9 cellular contexts compared by ENCODE assay signal in the genomic region with DNA sequence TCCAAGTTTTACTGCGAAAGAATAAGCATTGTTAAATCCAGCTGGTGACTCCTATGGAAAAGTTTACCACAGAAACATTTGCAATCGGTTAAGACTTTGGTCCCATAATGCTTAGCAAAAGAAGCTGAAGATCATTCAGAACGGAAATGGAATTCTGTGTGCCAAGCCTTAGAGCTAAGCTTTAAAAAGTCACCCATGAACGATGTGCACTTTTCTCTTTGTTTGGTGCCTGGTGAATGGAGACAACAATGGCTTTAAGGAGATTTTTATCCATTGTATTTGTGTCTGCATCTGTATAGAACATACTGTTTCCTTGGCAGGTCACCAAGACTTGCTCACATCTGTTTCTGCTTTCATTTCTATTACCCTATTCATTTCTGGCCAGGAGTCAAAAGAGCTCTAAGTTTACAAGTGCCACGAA. TPM values are rescaled to one million over a fixed set of nuclear protein-coding genes. Genes with fewer than 3 reads are reported as not detected.
DNase-seq lines count a peak whose midpoint lies in the region; FAIRE-seq and TF ChIP-seq lines count a peak whose summit lies in the region.
"Had no signal": no experiment of that assay in that cellular context is flagged by ENCODE, and none has a peak within 500 bp of the region (broad histone marks: within the 10 kb centered on the region; RNA-seq: fewer than 3 reads in every experiment).

No MANE protein-coding gene starts in this region.

- H3K9me3 ChIP-seq in keratinocyte (ENCODE audit: control insufficient read depth, low read depth, low read length) (no peaks in the 10 kb centered on the region), tibial nerve (no peaks in the 10 kb centered on the region)

- no peak for TF ChIP-seq CTCF in astrocyte of the spinal cord (IDR thresholded peaks at IDR 0.05; ENCODE audit: low read depth, low read length)
- no peak for TF ChIP-seq CTCF in keratinocyte (optimal IDR thresholded peaks at IDR 0.05 in 1 of 3, IDR thresholded peaks at IDR 0.05 in 1 of 3, conservative IDR thresholded peaks at IDR 0.05 in 1 of 3; ENCODE audit: extremely low read depth in 1 of 3, insufficient read depth in 2 of 3, low read length in 3 of 3)
- no peak for TF ChIP-seq CTCF in tibial nerve (IDR thresholded peaks at IDR 0.05)
- TF ChIP-seq CTCF in lower leg skin (IDR thresholded peaks at IDR 0.05): no peak

- dilution Hi-C loops in keratinocyte (cut with MboI; ENCODE audit: extremely low pct_ligation_motif_present, low sequenced_read_pairs): no loop called here

- H3K79me2 ChIP-seq in keratinocyte (ENCODE audit: control insufficient read depth, insufficient read depth, low read length): no peaks in the 10 kb centered on the region

- TF ChIP-seq POLR2A in tibial nerve (IDR thresholded peaks at IDR 0.05) (no peak), lower leg skin (IDR thresholded peaks at IDR 0.05) (no peak)

- peak overlapping the region; percentile 1 for H2AFZ ChIP-seq in keratinocyte (ENCODE audit: control insufficient read depth, low read length)

- peak; percentile 95 for DNase-seq in astrocyte of the spinal cord (ENCODE audit: low read depth, low spot score)
- no peak for DNase-seq in keratinocyte (ENCODE audit: low read depth, low spot score)
- no peak for DNase-seq in tibial nerve (ENCODE audit: low spot score in 2 of 2)
- DNase-seq in stimulated activated CD4-positive, alpha-beta T cell treated with anti-CD3 and anti-CD28 coated beads, Interleukin-2, amount 100 ng/mL, for 24 hours: no peak
- DNase-seq in DMS53 treated with DMSO at 0.1 percent for 48 hours (lab: John Stamatoyannopoulos, UW; ENCODE audit: unreplicated experiment): no peak
- DNase-seq in lower leg skin (ENCODE audit: low spot score in 2 of 2): no peak
- DNase-seq in DMS114 treated with DMSO at 0.1 percent for 48 hours (lab: John Stamatoyannopoulos, UW; ENCODE audit: unreplicated experiment): no peak
- DNase-seq: stimulated activated CD4-positive, alpha-beta T cell treated with anti-CD3 and anti-CD28 coated beads, Interleukin-2, amount 100 ng/mL, for 48 hours had no signal

- H3K9ac ChIP-seq in keratinocyte (ENCODE audit: control insufficient read depth, extremely low read depth, insufficient read depth, low read length): no peak overlapping the region

- H4K20me1 ChIP-seq in keratinocyte (ENCODE audit: control insufficient read depth, extremely low read depth, insufficient read depth, low read length): no peaks in the 10 kb centered on the region

- H3K36me3 ChIP-seq in keratinocyte (ENCODE audit: control insufficient read depth in 2 of 2, extremely low read depth in 1 of 2, insufficient read depth in 2 of 2, low read length in 2 of 2) (no peaks in the 10 kb centered on the region), tibial nerve (no peaks in the 10 kb centered on the region)

- H3K4me2 ChIP-seq in keratinocyte (ENCODE audit: control insufficient read depth, extremely low read depth, insufficient read depth, low read depth, low read length): no peak overlapping the region

- 7 to 9% methylated on average over 5 of the region's 5 CpGs for WGBS in tibial nerve, 2 donors
- WGBS in lower leg skin, 2 donors: 6 to 8% methylated on average over 5 of the region's 5 CpGs

- H3K4me3 ChIP-seq in astrocyte of the spinal cord (ENCODE audit: low read depth, low read length) (no peak overlapping the region), keratinocyte (ENCODE audit: control insufficient read depth in 2 of 3, extremely low read depth in 1 of 3, insufficient read depth in 2 of 3, low read depth in 1 of 3, low read length in 3 of 3) (no peak overlapping the region), tibial nerve (peak overlapping the region in 2 of 4 donors; percentile 21 to 31), lower leg skin (ENCODE audit: low read depth, poor library complexity, severe bottlenecking) (no peak overlapping the region)

- H3K4me1 ChIP-seq in keratinocyte (ENCODE audit: control insufficient read depth, extremely low read depth, insufficient read depth, low read length) (no peaks in the 10 kb centered on the region), tibial nerve (peaks cover 3 to 34% (median 11%) of the 10 kb centered on the region in 4 donors)

- FAIRE-seq in keratinocyte (lab: Jason Lieb, UNC): peak; percentile 72

- peak; percentile 74; the same call in 1 of the 2 replicates for TF ChIP-seq EP300 in Ishikawa (IDR thresholded peaks at IDR 0.05; ENCODE audit: borderline replicate concordance)
- peak in 1 of 2 donors; percentile 37 for TF ChIP-seq EP300 in tibial nerve (IDR thresholded peaks at IDR 0.05)

- in situ Hi-C loops in astrocyte of the spinal cord (cut with HindIII; ENCODE audit: low sequenced_read_pairs): no loop called here

- no peaks in the 10 kb centered on the region for H3K9me1 ChIP-seq in keratinocyte (ENCODE audit: control insufficient read depth, extremely low read depth, insufficient read depth, low read length)

- TF ChIP-seq RAD21 in Ishikawa (IDR thresholded peaks at IDR 0.05; ENCODE audit: low read depth): no peak

- intact Hi-C loops in lower leg skin (cut with DNase I; ENCODE audit: low total_unique reads): no loop called here

- H3K27me3 ChIP-seq in keratinocyte (ENCODE audit: control insufficient read depth, extremely low read depth, insufficient read depth, low read length): no peaks in the 10 kb centered on the region
- no peaks in the 10 kb centered on the region for H3K27me3 ChIP-seq in tibial nerve

- no peak overlapping the region for H3K27ac ChIP-seq in keratinocyte (ENCODE audit: control insufficient read depth, insufficient read depth, low read length)
- peak overlapping the region; percentile 60 to 85 (median 72) for H3K27ac ChIP-seq in tibial nerve

TF ChIP-seq in Ishikawa, 13 proteins besides CTCF, POLR2A, EP300 and RAD21:
- peak; percentile 75; the same call in 1 of the 2 replicates for TF ChIP-seq TCF12 (IDR thresholded peaks at IDR 0.05; ENCODE audit: low read depth)
- no peak for TF ChIP-seq REST (IDR thresholded peaks at IDR 0.05; ENCODE audit: low read depth)
- no peak for TF ChIP-seq TAF1 (IDR thresholded peaks at IDR 0.05; ENCODE audit: low read depth)
- TF ChIP-seq FOXM1 (IDR thresholded peaks at IDR 0.05; ENCODE audit: borderline replicate concordance, low read depth): peak; percentile 71
- no peak for TF ChIP-seq EGR1 (IDR thresholded peaks at IDR 0.05)
- peak; percentile 30; the same call in 1 of the 2 replicates for TF ChIP-seq TEAD4 (IDR thresholded peaks at IDR 0.05)
- TF ChIP-seq NFIC (IDR thresholded peaks at IDR 0.05): peak; percentile 86
- TF ChIP-seq, protein P1, sequence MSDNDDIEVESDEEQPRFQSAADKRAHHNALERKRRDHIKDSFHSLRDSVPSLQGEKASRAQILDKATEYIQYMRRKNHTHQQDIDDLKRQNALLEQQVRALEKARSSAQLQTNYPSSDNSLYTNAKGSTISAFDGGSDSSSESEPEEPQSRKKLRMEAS (IDR thresholded peaks at IDR 0.05): peak; percentile 40; the same call in 1 of the 2 replicates
- no peak for TF ChIP-seq CEBPB (IDR thresholded peaks at IDR 0.05)
- TF ChIP-seq CREB1 (IDR thresholded peaks at IDR 0.05; ENCODE audit: low read depth): no peak
TF ChIP-seq in Ishikawa: peak in this region for 5.

RNA-seq across cellular contexts. Expression of gene COL1A2, which starts 26.3 kb away (rescaled TPM):
- polyA plus RNA-seq in keratinocyte: 0.13 to 0.16 TPM (median 0.14 TPM) in 3 replicates
- polyA plus RNA-seq in keratinocyte (2011; ENCODE audit: low read depth): not detected
- polyA plus RNA-seq in keratinocyte (2011; cell fraction: cytosol; rRNA removed): 1.3 TPM in 2 replicates
- polyA plus RNA-seq in keratinocyte (2011; cell fraction: nucleus; rRNA removed): 0.59 and 1.1 TPM in 2 replicates
- 0.14 and 0.26 TPM in 2 replicates for polyA plus RNA-seq in keratinocyte (2012; ENCODE audit: low replicate concordance)
- polyA minus RNA-seq in keratinocyte: 0.06 to 3.5 TPM (median 0.49 TPM) in 3 replicates
- polyA minus RNA-seq in keratinocyte (2011; cell fraction: cytosol; rRNA and poly(A)+ RNA removed): 2.9 TPM
- 0.53 and 0.62 TPM in 2 replicates for polyA minus RNA-seq in keratinocyte (2011; cell fraction: nucleus; rRNA and poly(A)+ RNA removed)
- total RNA-seq in tibial nerve: 100 to 1,000 TPM; 235 to 747 (median 399) TPM
- total RNA-seq in lower leg skin: 100 to 1,000 TPM in 1 of 4 donors, 10 to 100 TPM in 3; 25.7 to 263 (median 33.6) TPM
